ENCODE assay signal across 18 cellular contexts in genomic region chr21:39189857-39190604, GRCh38. TPM values are rescaled to one million over a fixed set of nuclear protein-coding genes. Genes with fewer than 3 reads are reported as not detected.
A peak's percentile ranks its signal among the peaks of the same experiment; 100 is the strongest.
DNase-seq lines count a peak whose midpoint lies in the region; ATAC-seq, FAIRE-seq and TF ChIP-seq lines count a peak whose summit lies in the region.
"Had no signal": no experiment of that assay in that cellular context is flagged by ENCODE, and none has a peak within 500 bp of the region (broad histone marks: within the 10 kb centered on the region; RNA-seq: fewer than 3 reads in every experiment).

No MANE protein-coding gene starts in this region.

- H3K36me3 ChIP-seq in CD8-positive, alpha-beta T cell (ENCODE audit: insufficient read depth, low read length) = peaks cover 4% of the 10 kb centered on the region
- peaks cover 25% of the 10 kb centered on the region for H3K36me3 ChIP-seq in OCI-LY7 (ENCODE audit: insufficient read depth, low read length)
- H3K36me3 ChIP-seq: transverse colon had no signal

- H3K27me3 ChIP-seq in CD8-positive, alpha-beta T cell (ENCODE audit: insufficient read depth, low read length) = no peaks in the 10 kb centered on the region
- H3K27me3 ChIP-seq: transverse colon had no signal

- no peaks in the 10 kb centered on the region for H3K9me3 ChIP-seq in CD8-positive, alpha-beta T cell (ENCODE audit: low read length)
- H3K9me3 ChIP-seq in OCI-LY7 (ENCODE audit: low read length) = no peaks in the 10 kb centered on the region
- H3K9me3 ChIP-seq: transverse colon had no signal

- peak; percentile 94 for FAIRE-seq in H54 (lab: Jason Lieb, UNC)

- H3K27ac Mint-ChIP-seq in CD8-positive, alpha-beta T cell = peak overlapping the region; percentile 35
- H3K27ac Mint-ChIP-seq: activated CD8-positive, alpha-beta memory T cell treated with anti-CD3 and anti-CD28 coated beads, Interleukin-2, amount 10 ng/mL, durations not matched to agents 7 days and 5 days; dendritic cell treated with granulocyte-macrophage colony-stimulating factor and Interleukin-4, amounts not matched to agents 40 ng/mL and 50 ng/mL, for 4 days had no signal

- H3K4me1 Mint-ChIP-seq in CD8-positive, alpha-beta T cell (ENCODE audit: low read depth) = peaks cover 22% of the 10 kb centered on the region

- BruUV-seq in OCI-LY7 (replicated peaks; lab: Mats Ljungman, UMichigan) = no TSS peak

- no peak overlapping the region for H3K4me3 Mint-ChIP-seq in CD8-positive, alpha-beta T cell
- H3K4me3 Mint-ChIP-seq: activated CD8-positive, alpha-beta memory T cell treated with anti-CD3 and anti-CD28 coated beads, Interleukin-2, amount 10 ng/mL, durations not matched to agents 7 days and 5 days; dendritic cell treated with granulocyte-macrophage colony-stimulating factor and Interleukin-4, amounts not matched to agents 40 ng/mL and 50 ng/mL, for 4 days; IgD-negative memory B cell; nephron progenitor cell had no signal

- peaks cover 13% of the 10 kb centered on the region for H3K36me3 Mint-ChIP-seq in CD8-positive, alpha-beta T cell

- no peaks in the 10 kb centered on the region for H3K9me3 Mint-ChIP-seq in CD8-positive, alpha-beta T cell
- H3K9me3 Mint-ChIP-seq: CD8-positive, alpha-beta memory T cell; dendritic cell treated with granulocyte-macrophage colony-stimulating factor and Interleukin-4, amounts not matched to agents 40 ng/mL and 50 ng/mL, for 4 days; IgD-negative memory B cell; nephron progenitor cell had no signal

- POLR2A ChIA-PET in CD8-positive, alpha-beta T cell (lab: Charles Lee) = interaction anchor here (0.7 kb wide), 1 partner anchor 91 kb away, joined by 3 read pairs; no protein-coding TSS in a partner anchor
- POLR2A ChIA-PET in OCI-LY7 (lab: Charles Lee) = interaction anchor here (1.1 kb wide), 1 partner anchor 28 kb away, joined by 5 read pairs; no protein-coding TSS in a partner anchor

- ATAC-seq in CD8-positive, alpha-beta T cell = no peak
- ATAC-seq in HG02571 (IDR thresholded peaks at IDR 0.05; ENCODE audit: unreplicated experiment) = no peak
- ATAC-seq: activated CD8-positive, alpha-beta memory T cell treated with anti-CD3 and anti-CD28 coated beads, Interleukin-2, amount 10 ng/mL, durations not matched to agents 7 days and 5 days had no signal

- peaks cover 4% of the 10 kb centered on the region; the same call in 1 of the 2 replicates for H3K79me2 ChIP-seq in OCI-LY7 (ENCODE audit: insufficient read depth, low read depth, low read length)

- H4K20me1 ChIP-seq in OCI-LY7 (ENCODE audit: insufficient read depth, low read length) = no peaks in the 10 kb centered on the region

- CTCF ChIA-PET in CD8-positive, alpha-beta T cell (lab: Charles Lee) = interaction anchor here (1.5 kb wide), 1 partner anchor 9 kb away, joined by 4 read pairs; no protein-coding TSS in a partner anchor
- CTCF ChIA-PET in OCI-LY7 (lab: Charles Lee; ENCODE audit: unreplicated experiment) = no interaction called here

- TF ChIP-seq CTCF in CD8-positive, alpha-beta T cell (IDR thresholded peaks at IDR 0.05) = no peak
- no peak for TF ChIP-seq CTCF in astrocyte of the spinal cord (IDR thresholded peaks at IDR 0.05; ENCODE audit: low read depth, low read length)
- TF ChIP-seq CTCF in OCI-LY7 (conservative IDR thresholded peaks at IDR 0.05; ENCODE audit: low read length) = no peak

- no peak for DNase-seq in CD8-positive, alpha-beta T cell
- DNase-seq in H54 (ENCODE audit: insufficient read length, low spot score) = no peak
- DNase-seq in astrocyte of the spinal cord (ENCODE audit: low read depth, low spot score) = peak; percentile 79
- DNase-seq in kidney glomerular epithelial cell (lab: John Stamatoyannopoulos, UW) = peak; percentile 13
- no peak for DNase-seq in NCI-H1048 (lab: John Stamatoyannopoulos, UW)
- DNase-seq in OCI-LY7 (ENCODE audit: low spot score) = no peak
- DNase-seq: activated CD8-positive, alpha-beta memory T cell treated with anti-CD3 and anti-CD28 coated beads, Interleukin-2, amount 10 ng/mL, durations not matched to agents 7 days and 5 days; CD8-positive, alpha-beta memory T cell; GDM1; NCI-H1105; nephron progenitor cell; stimulated activated CD4-positive, alpha-beta T cell treated with anti-CD3 and anti-CD28 coated beads, Interleukin-1b, Interleukin-23, amount 100 ng/mL, for 48 hours; transverse colon had no signal

- intact Hi-C loops in CD8-positive, alpha-beta T cell (cut with DNase I, micrococcal nuclease) = loop anchor here (5.0 to 10.0 kb wide), 2 partner anchors 37 to 1825 kb away; partner anchors contain the start of gene DYRK1A (in 1 of the 2)
- intact Hi-C loops in OCI-LY7 (cut with micrococcal nuclease; ENCODE audit: unreplicated experiment) = loop anchor here (10.0 kb wide), 1 partner anchor 1825 kb away; the partner anchor contains the start of gene DYRK1A

- H3K27ac ChIP-seq in CD8-positive, alpha-beta T cell (ENCODE audit: low read depth, low read length) = no peak overlapping the region
- H3K27ac ChIP-seq in OCI-LY7 (ENCODE audit: low read depth, low read length, poor library complexity, severe bottlenecking) = no peak overlapping the region
- H3K27ac ChIP-seq: SK-N-MC, transverse colon had no signal

- H3K4me3 ChIP-seq in CD8-positive, alpha-beta T cell (ENCODE audit: low read depth, low read length) = no peak overlapping the region
- no peak overlapping the region for H3K4me3 ChIP-seq in astrocyte of the spinal cord (ENCODE audit: low read depth, low read length)
- no peak overlapping the region for H3K4me3 ChIP-seq in OCI-LY7 (ENCODE audit: low read depth, low read length, poor library complexity, severe bottlenecking)
- H3K4me3 ChIP-seq: lung, SK-N-MC, transverse colon had no signal

- H3K27me3 Mint-ChIP-seq in CD8-positive, alpha-beta T cell (ENCODE audit: low read depth) = no peaks in the 10 kb centered on the region
- H3K27me3 Mint-ChIP-seq: activated CD8-positive, alpha-beta memory T cell treated with anti-CD3 and anti-CD28 coated beads, Interleukin-2, amount 10 ng/mL, durations not matched to agents 7 days and 5 days; CD8-positive, alpha-beta memory T cell; dendritic cell treated with granulocyte-macrophage colony-stimulating factor and Interleukin-4, amounts not matched to agents 40 ng/mL and 50 ng/mL, for 4 days; IgD-negative memory B cell had no signal

- TF ChIP-seq POLR2A in H54 (IDR thresholded peaks at IDR 0.05; ENCODE audit: low read depth, low read length) = no peak

- no peak overlapping the region for H3K4me2 ChIP-seq in OCI-LY7 (ENCODE audit: low read length)

- H3K4me1 ChIP-seq in CD8-positive, alpha-beta T cell (ENCODE audit: insufficient read depth, low read length) = no peaks in the 10 kb centered on the region
- peaks cover 15% of the 10 kb centered on the region for H3K4me1 ChIP-seq in OCI-LY7 (ENCODE audit: insufficient read depth, low read length, poor library complexity, severe bottlenecking)

- H3K9me2 ChIP-seq in OCI-LY7 (ENCODE audit: insufficient read depth, low read length) = no peaks in the 10 kb centered on the region

- H2AFZ ChIP-seq in OCI-LY7 (ENCODE audit: low read length) = no peak overlapping the region

- in situ Hi-C loops in astrocyte of the spinal cord (cut with HindIII; ENCODE audit: low sequenced_read_pairs) = no loop called here

RNA-seq across cellular contexts. Expression of gene PSMG1, which starts 6.8 kb away (rescaled TPM):
- 1 to 10 TPM; 4.7 to 6.8 TPM for total RNA-seq in CD8-positive, alpha-beta T cell
- 76.9 and 87.2 TPM in 2 replicates for total RNA-seq in OCI-LY7 (2014; rRNA removed; shearing (Covaris generic))
- 123 and 125 TPM in 2 replicates for total RNA-seq in OCI-LY7 (2022)

Comparison
In these comparisons a context has a peak if more than half of its experiments do, and no peak if none do; other contexts are left out.
1. DNase-seq: peak in astrocyte of the spinal cord (single experiment) and kidney glomerular epithelial cell (single experiment); none in CD8-positive, alpha-beta T cell (0 of 7), H54 (single experiment), NCI-H1048 (single experiment) and OCI-LY7 (single experiment).
2. RNA of gene PSMG1, which starts 6.8 kb away (total RNA-seq): 76.9 to 125 TPM in OCI-LY7; 4.7 to 6.8 TPM in CD8-positive, alpha-beta T cell; every median in the first group is over 10 times any median in the second.